In genomic region chr18:40877096-40877495, GRCh38 we compare ENCODE assay signal across 20 cellular contexts.
A peak's percentile ranks its signal among the peaks of the same experiment; 100 is the strongest.
DNase-seq lines count a peak whose midpoint lies in the region; ATAC-seq and TF ChIP-seq lines count a peak whose summit lies in the region.
"Had no signal": no experiment of that assay in that cellular context is flagged by ENCODE, and none has a peak within 500 bp of the region (broad histone marks: within the 10 kb centered on the region; RNA-seq: fewer than 3 reads in every experiment).

No MANE protein-coding gene starts in this region.

- no peak for ATAC-seq in GM18502 (IDR thresholded peaks at IDR 0.05; ENCODE audit: poor library complexity, unreplicated experiment)
- ATAC-seq in upper lobe of right lung, result no peak
- ATAC-seq: A549; gastroesophageal sphincter; stimulated activated naive CD8-positive, alpha-beta T cell treated with anti-CD3 and anti-CD28 coated beads, Interleukin-15, Interleukin-2, amounts not matched to agents 100 U/mL and 50 U/mL, for 24 hours had no signal

- no peaks in the 10 kb centered on the region for H3K27me3 Mint-ChIP-seq in activated T-cell treated with anti-CD3 and anti-CD28 coated beads, Interleukin-2, amount 50 U/mL, for 24 hours

- DNase-seq in HT1080 (ENCODE audit: low read depth) (peak; percentile 85), astrocyte of the spinal cord (ENCODE audit: low read depth, low spot score) (peak; percentile 94), glomerular endothelial cell (ENCODE audit: extremely low read depth, low read depth, low spot score) (peak; percentile 41), upper lobe of right lung (no peak), NCI-H524 treated with DMSO at 0.1 percent for 48 hours (lab: John Stamatoyannopoulos, UW) (no peak)
- no peak for DNase-seq in activated T-cell treated with anti-CD3 and anti-CD28 coated beads, Interleukin-2, amount 50 U/mL, for 24 hours
- DNase-seq: activated CD4-positive, CD25-positive, alpha-beta regulatory T cell treated with anti-CD3 and anti-CD28 coated beads, Interleukin-2, amount 50 U/mL, for 72 hours; activated T-cell treated with anti-CD3 and anti-CD28 coated beads for 4 hours; KBM-7; NCI-H1417 treated with DMSO at 0.1 percent for 48 hours; NCI-H510A; occipital lobe; Peyer's patch; small intestine; stimulated activated naive CD8-positive, alpha-beta T cell treated with anti-CD3 and anti-CD28 coated beads, Interleukin-15, Interleukin-2, amounts not matched to agents 100 U/mL and 50 U/mL, for 24 hours; uterus had no signal

- no peaks in the 10 kb centered on the region for H3K36me3 Mint-ChIP-seq in activated T-cell treated with anti-CD3 and anti-CD28 coated beads, Interleukin-2, amount 50 U/mL, for 24 hours (ENCODE audit: low read depth)

- TF ChIP-seq CTCF in astrocyte of the spinal cord (IDR thresholded peaks at IDR 0.05; ENCODE audit: low read depth, low read length), result no peak
- TF ChIP-seq CTCF in upper lobe of right lung (IDR thresholded peaks at IDR 0.05), result no peak

- no peaks in the 10 kb centered on the region for H3K79me2 ChIP-seq in ACC112 (ENCODE audit: control insufficient read depth, insufficient read depth, low read length, unreplicated experiment)

- H3K27ac ChIP-seq in ACC112 (ENCODE audit: low read depth, low read length) (peak overlapping the region; percentile 91), upper lobe of right lung (no peak overlapping the region)
- H3K27ac ChIP-seq: A549, gastroesophageal sphincter, Peyer's patch, uterus had no signal

- H2AFZ ChIP-seq in ACC112 (ENCODE audit: low read length, unreplicated experiment), result peak overlapping the region; percentile 54

- H3K9me3 ChIP-seq in upper lobe of right lung, result no peaks in the 10 kb centered on the region
- H3K9me3 ChIP-seq: A549, gastroesophageal sphincter, Peyer's patch, uterus had no signal

- H3K27me3 ChIP-seq in ACC112 (ENCODE audit: insufficient read depth, low read length) (no peaks in the 10 kb centered on the region), upper lobe of right lung (no peaks in the 10 kb centered on the region)
- H3K27me3 ChIP-seq: gastroesophageal sphincter, Peyer's patch, uterus had no signal

- no peaks in the 10 kb centered on the region for H3K36me3 ChIP-seq in ACC112 (ENCODE audit: insufficient read depth, low read length)
- no peaks in the 10 kb centered on the region for H3K36me3 ChIP-seq in upper lobe of right lung
- H3K36me3 ChIP-seq: gastroesophageal sphincter, Peyer's patch, uterus had no signal

- H3K27ac Mint-ChIP-seq in activated T-cell treated with anti-CD3 and anti-CD28 coated beads, Interleukin-2, amount 50 U/mL, for 24 hours, result no peak overlapping the region

- H3K4me1 ChIP-seq in ACC112 (ENCODE audit: control insufficient read depth, insufficient read depth, low read length, unreplicated experiment) (peaks cover 44% of the 10 kb centered on the region), upper lobe of right lung (no peaks in the 10 kb centered on the region)
- H3K4me1 ChIP-seq: gastroesophageal sphincter, Peyer's patch, uterus had no signal

- H3K9me3 Mint-ChIP-seq in activated T-cell treated with anti-CD3 and anti-CD28 coated beads, Interleukin-2, amount 50 U/mL, for 24 hours, result peaks cover 13% of the 10 kb centered on the region

- no peak overlapping the region for H3K4me3 Mint-ChIP-seq in activated T-cell treated with anti-CD3 and anti-CD28 coated beads, Interleukin-2, amount 50 U/mL, for 24 hours

- in situ Hi-C loops in astrocyte of the spinal cord (cut with HindIII; ENCODE audit: low sequenced_read_pairs), result no loop called here

- no peaks in the 10 kb centered on the region for H3K4me1 Mint-ChIP-seq in activated T-cell treated with anti-CD3 and anti-CD28 coated beads, Interleukin-2, amount 50 U/mL, for 24 hours (ENCODE audit: low read depth)

- H3K4me3 ChIP-seq in ACC112 (ENCODE audit: low read depth, low read length) (no peak overlapping the region), astrocyte of the spinal cord (ENCODE audit: low read depth, low read length) (no peak overlapping the region), upper lobe of right lung (no peak overlapping the region)
- H3K4me3 ChIP-seq: A549, gastroesophageal sphincter, Peyer's patch, uterus had no signal

- intact Hi-C loops in upper lobe of right lung (cut with DNase I), result no loop called here

Comparison
In these comparisons a context has a peak if more than half of its experiments do, and no peak if none do; other contexts are left out.
1. DNase-seq: peak in HT1080 (single experiment), astrocyte of the spinal cord (single experiment) and glomerular endothelial cell (single experiment); none in activated T-cell treated with anti-CD3 and anti-CD28 coated beads, Interleukin-2, amount 50 U/mL, for 24 hours (single experiment), upper lobe of right lung (single experiment) and NCI-H524 treated with DMSO at 0.1 percent for 48 hours (single experiment).